ENCODE assay signal across 36 cellular contexts in genomic region chr11:8614497-8614896, GRCh38. TPM values are rescaled to one million over a fixed set of nuclear protein-coding genes. Genes with fewer than 3 reads are reported as not detected.
"Had no signal": no experiment of that assay in that cellular context is flagged by ENCODE, and none has a peak within 500 bp of the region (broad histone marks: within the 10 kb centered on the region; RNA-seq: fewer than 3 reads in every experiment).

No MANE protein-coding gene starts in this region.

- H3K36me3 Mint-ChIP-seq: activated naive CD4-positive, alpha-beta T cell treated with anti-CD3 and anti-CD28 coated beads, Interleukin-2, amount 50 U/mL, for 72 hours had no signal

- H3K4me1 ChIP-seq: adrenal gland, ascending aorta, body of pancreas, breast epithelium had no signal

- H3K27ac ChIP-seq: adrenal gland, ascending aorta, body of pancreas, brain microvascular endothelial cell, breast epithelium, cardiac muscle cell had no signal

- H3K4me3 ChIP-seq: adrenal gland, ascending aorta, body of pancreas, breast epithelium, cardiac muscle cell had no signal

- DNase-seq: activated effector memory CD4-positive, alpha-beta T cell treated with anti-CD3 and anti-CD28 coated beads, Interleukin-2, amount 50 U/mL, for 16 hours; activated effector memory CD4-positive, alpha-beta T cell treated with Interleukin-2 at 50 U/mL for 16 hours; activated gamma-delta T cell; activated gamma-delta T cell treated with Interleukin-2 at 50 U/mL for 16 hours; activated naive CD4-positive, alpha-beta T cell; activated naive CD4-positive, alpha-beta T cell treated with anti-CD3 and anti-CD28 coated beads for 36 hours; activated naive CD4-positive, alpha-beta T cell treated with anti-CD3 and anti-CD28 coated beads, Interleukin-2, amount 10 ng/mL, durations not matched to agents 7 days and 5 days; activated naive CD4-positive, alpha-beta T cell treated with anti-CD3 and anti-CD28 coated beads, Interleukin-2, amount 50 U/mL, for 16 hours; activated naive CD8-positive, alpha-beta T cell treated with anti-CD3 and anti-CD28 coated beads for 36 hours; activated naive CD8-positive, alpha-beta T cell treated with anti-CD3 and anti-CD28 coated beads, Interleukin-2, amount 10 ng/mL, durations not matched to agents 7 days and 5 days; activated naive CD8-positive, alpha-beta T cell treated with anti-CD3 and anti-CD28 coated beads, Interleukin-2, amount 50 U/mL, for 24 hours; activated T-cell treated with anti-CD3 and anti-CD28 coated beads for 4 hours; activated T-cell treated with anti-CD3 and anti-CD28 coated beads, Interleukin-2, amount 50 U/mL, for 1 hour; activated T-cell treated with anti-CD3 and anti-CD28 coated beads, Interleukin-2, amount 50 U/mL, for 24 hours; activated T-cell treated with anti-CD3 and anti-CD28 coated beads, Interleukin-2, amount 50 U/mL, for 4 hours; activated T-cell treated with anti-CD3 and anti-CD28 coated beads, Interleukin-2, amount 50 U/mL, for 48 hours; activated T-cell treated with anti-CD3 and anti-CD28 coated beads, Interleukin-2, amount 50 U/mL, for 72 hours; adrenal gland; amniotic stem cell; amygdala; anterior cingulate cortex; aorta; body of pancreas; brain microvascular endothelial cell; central memory CD4-positive, alpha-beta T cell; cerebellar nuclear complex had no signal

- H3K4me1 Mint-ChIP-seq: central memory CD8-positive, alpha-beta T cell had no signal

- H3K4me3 Mint-ChIP-seq: activated naive CD4-positive, alpha-beta T cell treated with anti-CD3 and anti-CD28 coated beads for 36 hours; activated naive CD4-positive, alpha-beta T cell treated with anti-CD3 and anti-CD28 coated beads, Interleukin-2, amount 10 ng/mL, durations not matched to agents 7 days and 5 days; activated naive CD8-positive, alpha-beta T cell; activated naive CD8-positive, alpha-beta T cell treated with anti-CD3 and anti-CD28 coated beads for 36 hours; activated naive CD8-positive, alpha-beta T cell treated with anti-CD3 and anti-CD28 coated beads, Interleukin-2, amount 10 ng/mL, durations not matched to agents 7 days and 5 days; activated naive CD8-positive, alpha-beta T cell treated with anti-CD3 and anti-CD28 coated beads, Interleukin-2, amount 50 U/mL, for 24 hours; activated T-cell treated with anti-CD3 and anti-CD28 coated beads, Interleukin-2, amount 50 U/mL, for 24 hours; activated T-cell treated with anti-CD3 and anti-CD28 coated beads, Interleukin-2, amount 50 U/mL, for 4 hours; activated T-cell treated with anti-CD3 and anti-CD28 coated beads, Interleukin-2, amount 50 U/mL, for 72 hours; activated T-helper 1 cell treated with anti-CD3 and anti-CD28 coated beads, Interleukin-12 subunit alpha, Interleukin-12 subunit beta, Interleukin-2, Interleukin-4 antibody, amounts not matched to agents 30 ng/mL and 10 ng/mL and 1 ng/mL, durations not matched to agents 14 hours and 24 hours and 36 hours; activated T-helper 17 cell treated with anti-CD3 and anti-CD28 coated beads, Interleukin-2, amount 50 U/mL, for 72 hours; brain; central memory CD8-positive, alpha-beta T cell had no signal

- H3K27me3 ChIP-seq: adrenal gland, ascending aorta, body of pancreas, brain microvascular endothelial cell, breast epithelium, cardiac muscle cell had no signal

- H3K36me3 ChIP-seq: brain microvascular endothelial cell, breast epithelium had no signal

- H3K9me3 ChIP-seq: adrenal gland, ascending aorta, body of pancreas, breast epithelium had no signal

- ATAC-seq: activated naive CD4-positive, alpha-beta T cell treated with anti-CD3 and anti-CD28 coated beads, Interleukin-2, amount 50 U/mL, for 72 hours; activated naive CD8-positive, alpha-beta T cell treated with anti-CD3 and anti-CD28 coated beads, Interleukin-2, amount 50 U/mL, for 24 hours; activated T-cell treated with anti-CD3 and anti-CD28 coated beads, Interleukin-2, amount 50 U/mL, for 4 hours; activated T-cell treated with anti-CD3 and anti-CD28 coated beads, Interleukin-2, amount 50 U/mL, for 72 hours; activated T-helper 17 cell treated with anti-CD3 and anti-CD28 coated beads, Interleukin-2, amount 50 U/mL, for 72 hours; body of pancreas had no signal

- H3K9me3 Mint-ChIP-seq: activated naive CD4-positive, alpha-beta T cell treated with anti-CD3 and anti-CD28 coated beads for 36 hours; activated naive CD4-positive, alpha-beta T cell treated with anti-CD3 and anti-CD28 coated beads, Interleukin-2, amount 10 ng/mL, durations not matched to agents 7 days and 5 days; activated naive CD4-positive, alpha-beta T cell treated with anti-CD3 and anti-CD28 coated beads, Interleukin-2, amount 50 U/mL, for 72 hours; activated naive CD8-positive, alpha-beta T cell treated with anti-CD3 and anti-CD28 coated beads for 36 hours; activated naive CD8-positive, alpha-beta T cell treated with anti-CD3 and anti-CD28 coated beads, Interleukin-2, amount 10 ng/mL, durations not matched to agents 7 days and 5 days; activated naive CD8-positive, alpha-beta T cell treated with anti-CD3 and anti-CD28 coated beads, Interleukin-2, amount 50 U/mL, for 24 hours; activated T-cell treated with anti-CD3 and anti-CD28 coated beads, Interleukin-2, amount 50 U/mL, for 24 hours; activated T-cell treated with anti-CD3 and anti-CD28 coated beads, Interleukin-2, amount 50 U/mL, for 4 hours; activated T-cell treated with anti-CD3 and anti-CD28 coated beads, Interleukin-2, amount 50 U/mL, for 72 hours; activated T-helper 1 cell treated with anti-CD3 and anti-CD28 coated beads, Interleukin-12 subunit alpha, Interleukin-12 subunit beta, Interleukin-2, Interleukin-4 antibody, amounts not matched to agents 30 ng/mL and 10 ng/mL and 1 ng/mL, durations not matched to agents 14 hours and 24 hours and 36 hours; activated T-helper 17 cell treated with anti-CD3 and anti-CD28 coated beads, Interleukin-2, amount 50 U/mL, for 72 hours; activated T-helper 2 cell treated with anti-CD3 and anti-CD28 coated beads, Interferon-gamma antibody, Interleukin-2, Interleukin-4, amounts not matched to agents 10 μg/mL and 5 μg/mL and 100 μg/mL, durations not matched to agents 14 hours and 24 hours and 36 hours; brain; central memory CD8-positive, alpha-beta T cell had no signal

- H3K27ac Mint-ChIP-seq: activated naive CD4-positive, alpha-beta T cell treated with anti-CD3 and anti-CD28 coated beads for 36 hours; activated naive CD4-positive, alpha-beta T cell treated with anti-CD3 and anti-CD28 coated beads, Interleukin-2, amount 10 ng/mL, durations not matched to agents 7 days and 5 days; activated naive CD8-positive, alpha-beta T cell; activated naive CD8-positive, alpha-beta T cell treated with anti-CD3 and anti-CD28 coated beads for 36 hours; activated naive CD8-positive, alpha-beta T cell treated with anti-CD3 and anti-CD28 coated beads, Interleukin-2, amount 10 ng/mL, durations not matched to agents 7 days and 5 days; activated naive CD8-positive, alpha-beta T cell treated with anti-CD3 and anti-CD28 coated beads, Interleukin-2, amount 50 U/mL, for 24 hours; activated T-cell treated with anti-CD3 and anti-CD28 coated beads, Interleukin-2, amount 50 U/mL, for 24 hours; activated T-cell treated with anti-CD3 and anti-CD28 coated beads, Interleukin-2, amount 50 U/mL, for 72 hours; activated T-helper 1 cell treated with anti-CD3 and anti-CD28 coated beads, Interleukin-12 subunit alpha, Interleukin-12 subunit beta, Interleukin-2, Interleukin-4 antibody, amounts not matched to agents 30 ng/mL and 10 ng/mL and 1 ng/mL, durations not matched to agents 14 hours and 24 hours and 36 hours; activated T-helper 2 cell treated with anti-CD3 and anti-CD28 coated beads, Interferon-gamma antibody, Interleukin-2, Interleukin-4, amounts not matched to agents 10 μg/mL and 5 μg/mL and 100 μg/mL, durations not matched to agents 14 hours and 24 hours and 36 hours had no signal

- H3K27me3 Mint-ChIP-seq: activated naive CD4-positive, alpha-beta T cell treated with anti-CD3 and anti-CD28 coated beads, Interleukin-2, amount 10 ng/mL, durations not matched to agents 7 days and 5 days; activated naive CD8-positive, alpha-beta T cell; activated naive CD8-positive, alpha-beta T cell treated with anti-CD3 and anti-CD28 coated beads for 36 hours; activated naive CD8-positive, alpha-beta T cell treated with anti-CD3 and anti-CD28 coated beads, Interleukin-2, amount 10 ng/mL, durations not matched to agents 7 days and 5 days; activated naive CD8-positive, alpha-beta T cell treated with anti-CD3 and anti-CD28 coated beads, Interleukin-2, amount 50 U/mL, for 24 hours; activated T-cell treated with anti-CD3 and anti-CD28 coated beads, Interleukin-2, amount 50 U/mL, for 24 hours; activated T-helper 17 cell treated with anti-CD3 and anti-CD28 coated beads, Interleukin-2, amount 50 U/mL, for 72 hours; central memory CD8-positive, alpha-beta T cell had no signal

RNA-seq across cellular contexts. Expression of gene STK33, which starts 20.5 kb away (rescaled TPM):
- total RNA-seq: ascending aorta had no signal
